In genomic region chr1:112689196-112689841, GRCh38 we compare ENCODE assay signal across 1 cellular context.
TF ChIP-seq lines count a peak whose summit lies in the region.

No MANE protein-coding gene starts in this region.

TF ChIP-seq in H1, 55 proteins besides CTCF, POLR2A, EP300 and RAD21:
- TF ChIP-seq RFX5 (IDR thresholded peaks at IDR 0.05; ENCODE audit: borderline replicate concordance, low read depth, low read length), result no peak
- no peak for TF ChIP-seq SRF (IDR thresholded peaks at IDR 0.05; ENCODE audit: low read depth, low read length)
- no peak for TF ChIP-seq EGR1 (IDR thresholded peaks at IDR 0.05; ENCODE audit: borderline replicate concordance, low read depth, low read length)
- no peak for TF ChIP-seq CHD1 (IDR thresholded peaks at IDR 0.05; ENCODE audit: low read depth, low read length)
